Comparison of ENCODE assay signal across 1 cellular context in genomic region chr19:6888967-6889366, GRCh38.
TF ChIP-seq lines count a peak whose summit lies in the region.

No MANE protein-coding gene starts in this region.

TF ChIP-seq in K562, 482 proteins besides CTCF, POLR2A, EP300 and RAD21 (continued from another document and continues in another):
- TF ChIP-seq FOXP4 (CRISPR knock-in tag; IDR thresholded peaks at IDR 0.05; ENCODE audit: borderline replicate concordance) (no peak), CXXC5 (CRISPR knock-in tag; IDR thresholded peaks at IDR 0.05) (no peak), SP1 (CRISPR knock-in tag; IDR thresholded peaks at IDR 0.05) (no peak), ZNF41 (CRISPR knock-in tag; conservative IDR thresholded peaks at IDR 0.05) (no peak), ADNP (tag; IDR thresholded peaks at IDR 0.05) (no peak), LARP7 (IDR thresholded peaks at IDR 0.05) (peak; percentile 75; the same call in 1 of the 2 replicates), CHD2 (IDR thresholded peaks at IDR 0.05; ENCODE audit: low read depth, low read length) (no peak), HDAC1 (IDR thresholded peaks at IDR 0.05) (peak in 1 of 2 experiments; percentile 57; a peak in 2 of 4 replicates), MCM3 (IDR thresholded peaks at IDR 0.05) (no peak), SOX6 (IDR thresholded peaks at IDR 0.05) (no peak), NCOA2 (IDR thresholded peaks at IDR 0.05; ENCODE audit: partially characterized antibody in 2 of 2) (no peak), ZNF282 (CRISPR knock-in tag; IDR thresholded peaks at IDR 0.05) (no peak), ZNF583 (CRISPR knock-in tag; IDR thresholded peaks at IDR 0.05) (no peak), USF1 (CRISPR knock-in tag; IDR thresholded peaks at IDR 0.05) (no peak), ZNF24 (IDR thresholded peaks at IDR 0.05) (no peak), SMARCA4 (IDR thresholded peaks at IDR 0.05) (no peak), KLF10 (CRISPR knock-in tag; IDR thresholded peaks at IDR 0.05) (no peak), CBFA2T2 (conservative IDR thresholded peaks at IDR 0.05) (no peak), ZNF431 (CRISPR knock-in tag; IDR thresholded peaks at IDR 0.05) (no peak), SRSF3 (IDR thresholded peaks at IDR 0.05; ENCODE audit: insufficient read depth, low read length) (no peak), FOSL1 (tag; conservative IDR thresholded peaks at IDR 0.05) (no peak), ZNF561 (CRISPR knock-in tag; conservative IDR thresholded peaks at IDR 0.05) (no peak), ZNF76 (CRISPR knock-in tag; IDR thresholded peaks at IDR 0.05; ENCODE audit: borderline replicate concordance) (no peak), MBD1 (CRISPR knock-in tag; IDR thresholded peaks at IDR 0.05) (no peak), PHB (CRISPR knock-in tag; IDR thresholded peaks at IDR 0.05) (no peak), ZEB2 (IDR thresholded peaks at IDR 0.05) (no peak), NR3C1 (CRISPR knock-in tag; IDR thresholded peaks at IDR 0.05) (no peak), DACH1 (IDR thresholded peaks at IDR 0.05; ENCODE audit: partially characterized antibody) (peak; percentile 29), IFI16 (CRISPR knock-in tag; IDR thresholded peaks at IDR 0.05) (no peak), RBM39 (optimal IDR thresholded peaks at IDR 0.05; ENCODE audit: low read depth, low read length) (no peak), ZNF324 (CRISPR knock-in tag; IDR thresholded peaks at IDR 0.05) (no peak), YBX1 (IDR thresholded peaks at IDR 0.05) (no peak), TSC22D4 (tag; IDR thresholded peaks at IDR 0.05) (0 out of 2 replicates have a peak, but pooled peaks have one; percentile 88), BACH1 (tag; IDR thresholded peaks at IDR 0.05) (no peak), NR1H2 (CRISPR knock-in tag; IDR thresholded peaks at IDR 0.05) (no peak), ZNF79 (CRISPR knock-in tag; IDR thresholded peaks at IDR 0.05; ENCODE audit: low read depth) (no peak), CBX3 (IDR thresholded peaks at IDR 0.05; ENCODE audit: borderline replicate concordance in 1 of 2, low read length in 2 of 2) (no peak), PRPF4 (IDR thresholded peaks at IDR 0.05; ENCODE audit: insufficient read depth, low read depth, low read length, poor library complexity, severe bottlenecking) (no peak), ZBTB1 (CRISPR knock-in tag; IDR thresholded peaks at IDR 0.05; ENCODE audit: borderline replicate concordance, low read depth) (no peak), SRSF9 (IDR thresholded peaks at IDR 0.05; ENCODE audit: borderline replicate concordance, low read depth, low read length) (no peak), KLF1 (tag; IDR thresholded peaks at IDR 0.05) (no peak), MTA1 (IDR thresholded peaks at IDR 0.05; ENCODE audit: borderline replicate concordance) (peak; percentile 46; the same call in 1 of the 2 replicates), FOXK2 (conservative IDR thresholded peaks at IDR 0.05 in 1 of 2, IDR thresholded peaks at IDR 0.05 in 1 of 2; ENCODE audit: low read depth in 2 of 2) (no peak), NCOA4 (IDR thresholded peaks at IDR 0.05; ENCODE audit: partially characterized antibody) (peak; percentile 53), RBM22 (IDR thresholded peaks at IDR 0.05; ENCODE audit: low read depth, low read length, poor library complexity, severe bottlenecking) (no peak), SMARCE1 (IDR thresholded peaks at IDR 0.05) (no peak)
- TF ChIP-seq, protein P1, sequence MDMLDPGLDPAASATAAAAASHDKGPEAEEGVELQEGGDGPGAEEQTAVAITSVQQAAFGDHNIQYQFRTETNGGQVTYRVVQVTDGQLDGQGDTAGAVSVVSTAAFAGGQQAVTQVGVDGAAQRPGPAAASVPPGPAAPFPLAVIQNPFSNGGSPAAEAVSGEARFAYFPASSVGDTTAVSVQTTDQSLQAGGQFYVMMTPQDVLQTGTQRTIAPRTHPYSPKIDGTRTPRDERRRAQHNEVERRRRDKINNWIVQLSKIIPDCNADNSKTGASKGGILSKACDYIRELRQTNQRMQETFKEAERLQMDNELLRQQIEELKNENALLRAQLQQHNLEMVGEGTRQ (CRISPR knock-in tag; IDR thresholded peaks at IDR 0.05): no peak
- TF ChIP-seq, protein P2, sequence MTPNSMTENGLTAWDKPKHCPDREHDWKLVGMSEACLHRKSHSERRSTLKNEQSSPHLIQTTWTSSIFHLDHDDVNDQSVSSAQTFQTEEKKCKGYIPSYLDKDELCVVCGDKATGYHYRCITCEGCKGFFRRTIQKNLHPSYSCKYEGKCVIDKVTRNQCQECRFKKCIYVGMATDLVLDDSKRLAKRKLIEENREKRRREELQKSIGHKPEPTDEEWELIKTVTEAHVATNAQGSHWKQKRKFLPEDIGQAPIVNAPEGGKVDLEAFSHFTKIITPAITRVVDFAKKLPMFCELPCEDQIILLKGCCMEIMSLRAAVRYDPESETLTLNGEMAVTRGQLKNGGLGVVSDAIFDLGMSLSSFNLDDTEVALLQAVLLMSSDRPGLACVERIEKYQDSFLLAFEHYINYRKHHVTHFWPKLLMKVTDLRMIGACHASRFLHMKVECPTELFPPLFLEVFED (CRISPR knock-in tag; conservative IDR thresholded peaks at IDR 0.05): no peak
- TF ChIP-seq, protein P3, sequence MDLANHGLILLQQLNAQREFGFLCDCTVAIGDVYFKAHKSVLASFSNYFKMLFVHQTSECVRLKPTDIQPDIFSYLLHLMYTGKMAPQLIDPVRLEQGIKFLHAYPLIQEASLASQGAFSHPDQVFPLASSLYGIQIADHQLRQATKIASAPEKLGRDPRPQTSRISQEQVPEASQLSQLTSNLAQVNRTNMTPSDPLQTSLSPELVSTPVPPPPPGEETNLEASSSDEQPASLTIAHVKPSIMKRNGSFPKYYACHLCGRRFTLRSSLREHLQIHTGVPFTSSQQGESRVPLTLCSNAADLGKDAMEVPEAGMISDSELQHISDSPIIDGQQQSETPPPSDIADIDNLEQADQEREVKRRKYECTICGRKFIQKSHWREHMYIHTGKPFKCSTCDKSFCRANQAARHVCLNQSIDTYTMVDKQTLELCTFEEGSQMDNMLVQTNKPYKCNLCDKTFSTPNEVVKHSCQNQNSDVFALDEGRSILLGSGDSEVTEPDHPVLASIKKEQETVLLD (IDR thresholded peaks at IDR 0.05): 0 out of 2 replicates have a peak, but pooled peaks have one; percentile 67
- TF ChIP-seq, protein P4, sequence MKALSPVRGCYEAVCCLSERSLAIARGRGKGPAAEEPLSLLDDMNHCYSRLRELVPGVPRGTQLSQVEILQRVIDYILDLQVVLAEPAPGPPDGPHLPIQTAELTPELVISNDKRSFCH (CRISPR knock-in tag; IDR thresholded peaks at IDR 0.05): no peak
- TF ChIP-seq, protein P4 (tag; IDR thresholded peaks at IDR 0.05): no peak
- TF ChIP-seq, protein P5, sequence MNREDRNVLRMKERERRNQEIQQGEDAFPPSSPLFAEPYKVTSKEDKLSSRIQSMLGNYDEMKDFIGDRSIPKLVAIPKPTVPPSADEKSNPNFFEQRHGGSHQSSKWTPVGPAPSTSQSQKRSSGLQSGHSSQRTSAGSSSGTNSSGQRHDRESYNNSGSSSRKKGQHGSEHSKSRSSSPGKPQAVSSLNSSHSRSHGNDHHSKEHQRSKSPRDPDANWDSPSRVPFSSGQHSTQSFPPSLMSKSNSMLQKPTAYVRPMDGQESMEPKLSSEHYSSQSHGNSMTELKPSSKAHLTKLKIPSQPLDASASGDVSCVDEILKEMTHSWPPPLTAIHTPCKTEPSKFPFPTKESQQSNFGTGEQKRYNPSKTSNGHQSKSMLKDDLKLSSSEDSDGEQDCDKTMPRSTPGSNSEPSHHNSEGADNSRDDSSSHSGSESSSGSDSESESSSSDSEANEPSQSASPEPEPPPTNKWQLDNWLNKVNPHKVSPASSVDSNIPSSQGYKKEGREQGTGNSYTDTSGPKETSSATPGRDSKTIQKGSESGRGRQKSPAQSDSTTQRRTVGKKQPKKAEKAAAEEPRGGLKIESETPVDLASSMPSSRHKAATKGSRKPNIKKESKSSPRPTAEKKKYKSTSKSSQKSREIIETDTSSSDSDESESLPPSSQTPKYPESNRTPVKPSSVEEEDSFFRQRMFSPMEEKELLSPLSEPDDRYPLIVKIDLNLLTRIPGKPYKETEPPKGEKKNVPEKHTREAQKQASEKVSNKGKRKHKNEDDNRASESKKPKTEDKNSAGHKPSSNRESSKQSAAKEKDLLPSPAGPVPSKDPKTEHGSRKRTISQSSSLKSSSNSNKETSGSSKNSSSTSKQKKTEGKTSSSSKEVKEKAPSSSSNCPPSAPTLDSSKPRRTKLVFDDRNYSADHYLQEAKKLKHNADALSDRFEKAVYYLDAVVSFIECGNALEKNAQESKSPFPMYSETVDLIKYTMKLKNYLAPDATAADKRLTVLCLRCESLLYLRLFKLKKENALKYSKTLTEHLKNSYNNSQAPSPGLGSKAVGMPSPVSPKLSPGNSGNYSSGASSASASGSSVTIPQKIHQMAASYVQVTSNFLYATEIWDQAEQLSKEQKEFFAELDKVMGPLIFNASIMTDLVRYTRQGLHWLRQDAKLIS (CRISPR knock-in tag; IDR thresholded peaks at IDR 0.05): no peak
- TF ChIP-seq, protein P6, sequence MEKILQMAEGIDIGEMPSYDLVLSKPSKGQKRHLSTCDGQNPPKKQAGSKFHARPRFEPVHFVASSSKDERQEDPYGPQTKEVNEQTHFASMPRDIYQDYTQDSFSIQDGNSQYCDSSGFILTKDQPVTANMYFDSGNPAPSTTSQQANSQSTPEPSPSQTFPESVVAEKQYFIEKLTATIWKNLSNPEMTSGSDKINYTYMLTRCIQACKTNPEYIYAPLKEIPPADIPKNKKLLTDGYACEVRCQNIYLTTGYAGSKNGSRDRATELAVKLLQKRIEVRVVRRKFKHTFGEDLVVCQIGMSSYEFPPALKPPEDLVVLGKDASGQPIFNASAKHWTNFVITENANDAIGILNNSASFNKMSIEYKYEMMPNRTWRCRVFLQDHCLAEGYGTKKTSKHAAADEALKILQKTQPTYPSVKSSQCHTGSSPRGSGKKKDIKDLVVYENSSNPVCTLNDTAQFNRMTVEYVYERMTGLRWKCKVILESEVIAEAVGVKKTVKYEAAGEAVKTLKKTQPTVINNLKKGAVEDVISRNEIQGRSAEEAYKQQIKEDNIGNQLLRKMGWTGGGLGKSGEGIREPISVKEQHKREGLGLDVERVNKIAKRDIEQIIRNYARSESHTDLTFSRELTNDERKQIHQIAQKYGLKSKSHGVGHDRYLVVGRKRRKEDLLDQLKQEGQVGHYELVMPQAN (IDR thresholded peaks at IDR 0.05; ENCODE audit: borderline replicate concordance): 0 out of 2 replicates have a peak, but pooled peaks have one; percentile 49
- TF ChIP-seq, protein P7, sequence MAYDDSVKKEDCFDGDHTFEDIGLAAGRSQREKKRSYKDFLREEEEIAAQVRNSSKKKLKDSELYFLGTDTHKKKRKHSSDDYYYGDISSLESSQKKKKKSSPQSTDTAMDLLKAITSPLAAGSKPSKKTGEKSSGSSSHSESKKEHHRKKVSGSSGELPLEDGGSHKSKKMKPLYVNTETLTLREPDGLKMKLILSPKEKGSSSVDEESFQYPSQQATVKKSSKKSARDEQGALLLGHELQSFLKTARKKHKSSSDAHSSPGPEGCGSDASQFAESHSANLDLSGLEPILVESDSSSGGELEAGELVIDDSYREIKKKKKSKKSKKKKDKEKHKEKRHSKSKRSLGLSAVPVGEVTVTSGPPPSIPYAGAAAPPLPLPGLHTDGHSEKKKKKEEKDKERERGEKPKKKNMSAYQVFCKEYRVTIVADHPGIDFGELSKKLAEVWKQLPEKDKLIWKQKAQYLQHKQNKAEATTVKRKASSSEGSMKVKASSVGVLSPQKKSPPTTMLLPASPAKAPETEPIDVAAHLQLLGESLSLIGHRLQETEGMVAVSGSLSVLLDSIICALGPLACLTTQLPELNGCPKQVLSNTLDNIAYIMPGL (CRISPR knock-in tag; IDR thresholded peaks at IDR 0.05): no peak
